ENCODE assay signal across 25 cellular contexts in genomic region chr17:50749243-50749642, GRCh38. TPM values are rescaled to one million over a fixed set of nuclear protein-coding genes. Genes with fewer than 3 reads are reported as not detected.
DNase-seq lines count a peak whose midpoint lies in the region; ATAC-seq, FAIRE-seq and TF ChIP-seq lines count a peak whose summit lies in the region.
"Had no signal": no experiment of that assay in that cellular context is flagged by ENCODE, and none has a peak within 500 bp of the region (broad histone marks: within the 10 kb centered on the region; RNA-seq: fewer than 3 reads in every experiment).

No MANE protein-coding gene starts in this region.

- H3K4ac ChIP-seq in H9 (ENCODE audit: low read depth, low read length): no peak overlapping the region

- no peak overlapping the region for H4K91ac ChIP-seq in H9 (ENCODE audit: insufficient read length, low read depth, low read length)

- H3K79me1 ChIP-seq in H9 (ENCODE audit: insufficient read depth, low read depth, low read length, poor library complexity, severe bottlenecking): no peaks in the 10 kb centered on the region

- H2BK15ac ChIP-seq in H9 (ENCODE audit: low read depth, low read length): no peak overlapping the region

- H3K9me3 ChIP-seq in H9 (ENCODE audit: control insufficient read depth, low read depth, low read length): no peaks in the 10 kb centered on the region
- H3K9me3 ChIP-seq: BE2C had no signal

- H3K9me3 Mint-ChIP-seq in activated naive CD8-positive, alpha-beta T cell (ENCODE audit: low read depth): no peaks in the 10 kb centered on the region
- no peaks in the 10 kb centered on the region for H3K9me3 Mint-ChIP-seq in activated naive CD8-positive, alpha-beta T cell treated with anti-CD3 and anti-CD28 coated beads, Interleukin-2, amount 50 U/mL, for 24 hours
- H3K9me3 Mint-ChIP-seq in chondrocyte (ENCODE audit: low read depth) (no peaks in the 10 kb centered on the region), H9 (no peaks in the 10 kb centered on the region)
- H3K9me3 Mint-ChIP-seq: CD4-positive, alpha-beta T cell had no signal

- H4K5ac ChIP-seq in H9 (ENCODE audit: insufficient read length, low read depth, low read length): no peak overlapping the region

- H2AK5ac ChIP-seq in H9 (ENCODE audit: insufficient read length, low read length): no peak overlapping the region

- H2BK12ac ChIP-seq in H9 (ENCODE audit: insufficient read length, low read depth, low read length): no peak overlapping the region

- no peak overlapping the region for H4K8ac ChIP-seq in H9 (replicated peaks; ENCODE audit: insufficient read length, low read depth, low read length)

- no peaks in the 10 kb centered on the region for H3K23me2 ChIP-seq in H9 (ENCODE audit: insufficient read length, low read depth, low read length, poor library complexity, severe bottlenecking)

- no peaks in the 10 kb centered on the region for H3K27me3 Mint-ChIP-seq in activated naive CD8-positive, alpha-beta T cell
- H3K27me3 Mint-ChIP-seq in activated naive CD8-positive, alpha-beta T cell treated with anti-CD3 and anti-CD28 coated beads, Interleukin-2, amount 50 U/mL, for 24 hours: no peaks in the 10 kb centered on the region
- H3K27me3 Mint-ChIP-seq in chondrocyte (ENCODE audit: low read depth): no peaks in the 10 kb centered on the region
- H3K27me3 Mint-ChIP-seq in H9 (ENCODE audit: low read depth): no peaks in the 10 kb centered on the region
- H3K27me3 Mint-ChIP-seq: CD4-positive, alpha-beta T cell had no signal

- no peak overlapping the region for H3K14ac ChIP-seq in H9 (ENCODE audit: insufficient read depth, low read length)

- no peak overlapping the region for H3K9ac ChIP-seq in H9 (ENCODE audit: extremely low read depth, insufficient read length, low read length)
- H3K9ac ChIP-seq: GM23248 had no signal

- TF ChIP-seq CTCF in chondrocyte (IDR thresholded peaks at IDR 0.05): no peak
- TF ChIP-seq CTCF in H9 (conservative IDR thresholded peaks at IDR 0.05): no peak

- no CpG with 5 or more reads among the region's 6 CpGs for WGBS in H9 (ENCODE audit: extremely low coverage, insufficient read length, low lambda C conversion rate)

- DNase-seq in activated naive CD8-positive, alpha-beta T cell treated with anti-CD3 and anti-CD28 coated beads, Interleukin-2, amount 50 U/mL, for 24 hours: no peak
- DNase-seq in HTR-8/SVneo (ENCODE audit: insufficient read length, low spot score) (no peak), left lobe of liver (ENCODE audit: low spot score) (no peak), NCI-H345 treated with DMSO at 0.1 percent for 48 hours (lab: John Stamatoyannopoulos, UW; ENCODE audit: unreplicated experiment) (no peak), chondrocyte (ENCODE audit: low spot score) (no peak), H9 (no peak)
- DNase-seq: BE2C; Calu3; CD4-positive, alpha-beta T cell; GF-D8; GM23248; MM.1S; NCI-H1092; NCI-H1436 treated with DMSO at 0.1 percent for 48 hours; NCI-H2029; NCI-H345; NCI-H526; PC-9; SIG-M5 had no signal

- no peak overlapping the region for H2AFZ ChIP-seq in H9 (ENCODE audit: low read length)
- H2AFZ ChIP-seq: GM23248, PC-9 had no signal

- no peaks in the 10 kb centered on the region for H4K20me1 ChIP-seq in H9 (ENCODE audit: control insufficient read depth, insufficient read depth, insufficient read length)

- H3K56ac ChIP-seq in H9 (ENCODE audit: insufficient read length, low read depth, low read length): no peak overlapping the region

- no peaks in the 10 kb centered on the region for H3K4me1 ChIP-seq in H9 (ENCODE audit: insufficient read depth, low read length)
- H3K4me1 ChIP-seq: BE2C had no signal

- H3K23ac ChIP-seq in H9 (ENCODE audit: insufficient read length, low read depth, low read length): no peak overlapping the region

- peak; percentile 77 for FAIRE-seq in HTR-8/SVneo (lab: Jason Lieb, UNC)

- no peak overlapping the region for H3K4me3 Mint-ChIP-seq in activated naive CD8-positive, alpha-beta T cell
- no peak overlapping the region for H3K4me3 Mint-ChIP-seq in activated naive CD8-positive, alpha-beta T cell treated with anti-CD3 and anti-CD28 coated beads, Interleukin-2, amount 50 U/mL, for 24 hours
- no peak overlapping the region for H3K4me3 Mint-ChIP-seq in chondrocyte (ENCODE audit: unreplicated experiment)
- H3K4me3 Mint-ChIP-seq in H9: no peak overlapping the region
- H3K4me3 Mint-ChIP-seq: CD4-positive, alpha-beta T cell had no signal

- H3K36me3 Mint-ChIP-seq in activated naive CD8-positive, alpha-beta T cell: peaks cover 5% of the 10 kb centered on the region
- H3K36me3 Mint-ChIP-seq in activated naive CD8-positive, alpha-beta T cell treated with anti-CD3 and anti-CD28 coated beads, Interleukin-2, amount 50 U/mL, for 24 hours (ENCODE audit: low read depth): peaks cover 67% of the 10 kb centered on the region
- peaks cover 37% of the 10 kb centered on the region for H3K36me3 Mint-ChIP-seq in chondrocyte (ENCODE audit: low read depth)
- H3K36me3 Mint-ChIP-seq in H9 (ENCODE audit: insufficient read depth in 1 of 3, low read depth in 3 of 3): peaks cover 41 to 91% (median 89%) of the 10 kb centered on the region in 3 experiments; a peak in 6 of 7 replicates

- no peak overlapping the region for H2BK120ac ChIP-seq in H9 (ENCODE audit: low read depth, low read length, poor library complexity, severe bottlenecking)

- no peak overlapping the region for H3K27ac ChIP-seq in H9 (ENCODE audit: insufficient read length, low read depth, low read length)
- H3K27ac ChIP-seq: GM23248, HL-60, PC-9, RWPE1 had no signal

- no peak overlapping the region for H3T11ph ChIP-seq in H9 (ENCODE audit: low read length)

- H3K27me3 ChIP-seq in H9 (ENCODE audit: insufficient read depth, low read length): no peaks in the 10 kb centered on the region
- H3K27me3 ChIP-seq: BE2C had no signal

- peak overlapping the region; percentile 80 for H3K27ac Mint-ChIP-seq in activated naive CD8-positive, alpha-beta T cell
- H3K27ac Mint-ChIP-seq in activated naive CD8-positive, alpha-beta T cell treated with anti-CD3 and anti-CD28 coated beads, Interleukin-2, amount 50 U/mL, for 24 hours: no peak overlapping the region
- no peak overlapping the region for H3K27ac Mint-ChIP-seq in chondrocyte (ENCODE audit: unreplicated experiment)
- H3K27ac Mint-ChIP-seq in H9: no peak overlapping the region
- H3K27ac Mint-ChIP-seq: CD4-positive, alpha-beta T cell had no signal

- no peak overlapping the region for H2BK5ac ChIP-seq in H9 (ENCODE audit: insufficient read length, low read length)

- no peak overlapping the region for H3K18ac ChIP-seq in H9 (ENCODE audit: insufficient read length, low read depth, low read length)

- ATAC-seq in activated naive CD8-positive, alpha-beta T cell treated with anti-CD3 and anti-CD28 coated beads, Interleukin-2, amount 50 U/mL, for 24 hours: no peak
- ATAC-seq in left lobe of liver: peak; percentile 43
- ATAC-seq: HCT116, SK-N-SH treated with all-trans-retinoic acid at 6 μM for 48 hours had no signal

- peaks cover 3% of the 10 kb centered on the region for H3K4me1 Mint-ChIP-seq in activated naive CD8-positive, alpha-beta T cell (ENCODE audit: low read depth)
- no peaks in the 10 kb centered on the region for H3K4me1 Mint-ChIP-seq in activated naive CD8-positive, alpha-beta T cell treated with anti-CD3 and anti-CD28 coated beads, Interleukin-2, amount 50 U/mL, for 24 hours
- H3K4me1 Mint-ChIP-seq in chondrocyte (ENCODE audit: low read depth) (peaks cover 5% of the 10 kb centered on the region), H9 (peaks cover 0 to 3% of the 10 kb centered on the region in 2 experiments; a peak in 2 of 4 replicates)

- H3K4me2 ChIP-seq in H9 (ENCODE audit: insufficient read depth, insufficient read length, low read length): no peak overlapping the region
- H3K4me2 ChIP-seq: PC-9 had no signal

- H2BK20ac ChIP-seq in H9 (ENCODE audit: low read depth, low read length, poor library complexity, severe bottlenecking): no peak overlapping the region

- H3K79me2 ChIP-seq in H9 (ENCODE audit: insufficient read depth, low read length): no peaks in the 10 kb centered on the region

RNA-seq across cellular contexts. Expression of gene ANKRD40CL, which starts 18.1 kb away (rescaled TPM):
- total RNA-seq in left lobe of liver (not detected), chondrocyte (not detected in 3 replicates), H9 (2021) (not detected in 2 replicates)
- total RNA-seq: Calu3; CD4-positive, alpha-beta T cell; GM23248; LHCN-M2; PC-9 had no signal

RNA-seq across cellular contexts. Expression of gene LUC7L3, which starts 29.8 kb away (rescaled TPM):
- total RNA-seq in left lobe of liver (43.6 TPM), chondrocyte (71.5 to 99.0 TPM (median 73.9 TPM) in 3 replicates), H9 (2021) (143 and 154 TPM in 2 replicates)

RNA-seq across cellular contexts. Expression of gene ANKRD40, which starts 41.5 kb away (rescaled TPM):
- total RNA-seq in left lobe of liver: 15.6 TPM
- 34.6 to 39.4 TPM (median 36.1 TPM) in 3 replicates for total RNA-seq in chondrocyte
- total RNA-seq in H9 (2021): 54.3 and 56.1 TPM in 2 replicates
